ENCODE assay signal across 19 cellular contexts in the genomic region with DNA sequence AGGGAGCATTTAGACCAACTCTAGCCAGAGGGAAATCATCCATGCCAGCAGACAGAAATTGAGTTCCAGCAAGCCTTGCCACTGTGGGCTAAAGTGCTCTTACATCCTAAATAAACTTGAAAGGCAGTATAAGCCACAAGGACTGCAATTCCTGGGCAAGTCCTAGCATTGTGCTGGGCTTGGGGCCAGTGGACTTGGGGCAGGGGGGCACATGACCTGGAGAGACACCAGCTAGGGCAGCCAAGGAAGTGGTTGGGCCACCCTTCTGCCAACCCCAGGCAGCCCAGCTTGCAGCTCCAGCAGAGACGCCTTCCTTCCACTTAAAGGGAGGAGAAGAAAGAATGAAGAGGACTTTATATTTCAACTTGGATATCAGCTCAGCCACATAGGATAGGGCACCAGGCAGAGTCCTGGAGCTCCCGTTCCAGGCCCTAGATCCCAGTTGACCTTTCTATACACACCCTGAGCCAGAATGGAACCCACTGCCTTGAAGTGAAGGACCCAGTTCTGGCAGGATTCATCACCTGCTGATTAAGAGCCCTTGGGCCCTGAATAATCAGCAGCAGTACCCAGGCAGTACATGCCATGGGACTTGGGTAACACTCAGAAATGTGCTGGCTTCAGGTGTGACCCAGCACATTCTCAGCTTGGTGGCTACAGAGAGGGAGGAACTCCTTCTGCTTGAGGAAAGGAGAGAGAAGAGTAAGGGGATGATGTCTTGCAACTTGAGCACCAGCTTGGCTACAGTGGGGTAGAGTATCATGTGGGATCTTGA.
"Had no signal": no experiment of that assay in that cellular context is flagged by ENCODE, and none has a peak within 500 bp of the region (broad histone marks: within the 10 kb centered on the region; RNA-seq: fewer than 3 reads in every experiment).

No MANE protein-coding gene starts in this region.

- H3K36me3 Mint-ChIP-seq: activated naive CD8-positive, alpha-beta T cell treated with anti-CD3 and anti-CD28 coated beads, Interleukin-2, amount 10 ng/mL, durations not matched to agents 7 days and 5 days; naive B cell; WTC11 had no signal

- H3K4me3 ChIP-seq: gastrocnemius medialis, heart left ventricle, lower lobe of right lung, testis had no signal

- H3K27me3 Mint-ChIP-seq: activated naive CD8-positive, alpha-beta T cell treated with anti-CD3 and anti-CD28 coated beads, Interleukin-2, amount 10 ng/mL, durations not matched to agents 7 days and 5 days; naive B cell; stimulated activated naive CD8-positive, alpha-beta T cell treated with anti-CD3 and anti-CD28 coated beads, Interleukin-15, amount 100 ng/mL, for 72 hours; T-helper 17 cell had no signal

- DNase-seq: activated CD4-positive, alpha-beta T cell treated with anti-CD3 and anti-CD28 coated beads for 48 hours; activated CD8-positive, alpha-beta memory T cell treated with anti-CD3 and anti-CD28 coated beads, Interleukin-2, amount 50 U/mL, for 4 hours; activated CD8-positive, alpha-beta T cell treated with anti-CD3 and anti-CD28 coated beads, Interleukin-2, amount 10 ng/mL, durations not matched to agents 7 days and 5 days; activated gamma-delta T cell; activated naive CD8-positive, alpha-beta T cell treated with anti-CD3 and anti-CD28 coated beads, Interleukin-2, amount 10 ng/mL, durations not matched to agents 7 days and 5 days; activated T-cell treated with anti-CD3 and anti-CD28 coated beads, Interleukin-2, amount 50 U/mL, for 72 hours; dermis blood vessel endothelial cell; gastrocnemius medialis; heart left ventricle; left cardiac atrium; lower lobe of right lung; naive B cell; posterior cingulate gyrus; right cardiac atrium; stimulated activated naive CD8-positive, alpha-beta T cell treated with anti-CD3 and anti-CD28 coated beads, Interleukin-15, amount 100 ng/mL, for 72 hours; T-helper 17 cell; testis had no signal

- H3K9me3 ChIP-seq: gastrocnemius medialis, heart left ventricle, lower lobe of right lung, neutrophil, testis had no signal

- H3K4me1 ChIP-seq: gastrocnemius medialis, lower lobe of right lung, testis had no signal

- H3K4me3 Mint-ChIP-seq: activated CD8-positive, alpha-beta T cell treated with anti-CD3 and anti-CD28 coated beads, Interleukin-2, amount 10 ng/mL, durations not matched to agents 7 days and 5 days; activated naive CD8-positive, alpha-beta T cell treated with anti-CD3 and anti-CD28 coated beads, Interleukin-2, amount 10 ng/mL, durations not matched to agents 7 days and 5 days; activated T-cell treated with anti-CD3 and anti-CD28 coated beads, Interleukin-2, amount 50 U/mL, for 72 hours; naive B cell; stimulated activated naive CD8-positive, alpha-beta T cell treated with anti-CD3 and anti-CD28 coated beads, Interleukin-15, amount 100 ng/mL, for 72 hours; T-helper 17 cell; WTC11 had no signal

- H3K27ac ChIP-seq: gastrocnemius medialis, heart left ventricle, lower lobe of right lung, neutrophil, testis had no signal

- H3K27ac Mint-ChIP-seq: activated CD8-positive, alpha-beta T cell treated with anti-CD3 and anti-CD28 coated beads, Interleukin-2, amount 10 ng/mL, durations not matched to agents 7 days and 5 days; activated naive CD8-positive, alpha-beta T cell treated with anti-CD3 and anti-CD28 coated beads, Interleukin-2, amount 10 ng/mL, durations not matched to agents 7 days and 5 days; activated T-cell treated with anti-CD3 and anti-CD28 coated beads, Interleukin-2, amount 50 U/mL, for 72 hours; stimulated activated naive CD8-positive, alpha-beta T cell treated with anti-CD3 and anti-CD28 coated beads, Interleukin-15, amount 100 ng/mL, for 72 hours; T-helper 17 cell; WTC11 had no signal

- H3K4me1 Mint-ChIP-seq: activated naive CD8-positive, alpha-beta T cell treated with anti-CD3 and anti-CD28 coated beads, Interleukin-2, amount 10 ng/mL, durations not matched to agents 7 days and 5 days; naive B cell; stimulated activated naive CD8-positive, alpha-beta T cell treated with anti-CD3 and anti-CD28 coated beads, Interleukin-15, amount 100 ng/mL, for 72 hours; T-helper 17 cell had no signal

- H3K36me3 ChIP-seq: gastrocnemius medialis, heart left ventricle, lower lobe of right lung, neutrophil had no signal

- H3K27me3 ChIP-seq: gastrocnemius medialis, heart left ventricle, neutrophil, testis had no signal

- ATAC-seq: activated CD8-positive, alpha-beta T cell treated with anti-CD3 and anti-CD28 coated beads, Interleukin-2, amount 10 ng/mL, durations not matched to agents 7 days and 5 days; activated T-cell treated with anti-CD3 and anti-CD28 coated beads, Interleukin-2, amount 50 U/mL, for 72 hours; gastrocnemius medialis; heart left ventricle; right cardiac atrium; stimulated activated naive CD8-positive, alpha-beta T cell treated with anti-CD3 and anti-CD28 coated beads, Interleukin-15, amount 100 ng/mL, for 72 hours; T-helper 17 cell had no signal
